Comparison of ENCODE assay signal across 8 cellular contexts in the genomic region with DNA sequence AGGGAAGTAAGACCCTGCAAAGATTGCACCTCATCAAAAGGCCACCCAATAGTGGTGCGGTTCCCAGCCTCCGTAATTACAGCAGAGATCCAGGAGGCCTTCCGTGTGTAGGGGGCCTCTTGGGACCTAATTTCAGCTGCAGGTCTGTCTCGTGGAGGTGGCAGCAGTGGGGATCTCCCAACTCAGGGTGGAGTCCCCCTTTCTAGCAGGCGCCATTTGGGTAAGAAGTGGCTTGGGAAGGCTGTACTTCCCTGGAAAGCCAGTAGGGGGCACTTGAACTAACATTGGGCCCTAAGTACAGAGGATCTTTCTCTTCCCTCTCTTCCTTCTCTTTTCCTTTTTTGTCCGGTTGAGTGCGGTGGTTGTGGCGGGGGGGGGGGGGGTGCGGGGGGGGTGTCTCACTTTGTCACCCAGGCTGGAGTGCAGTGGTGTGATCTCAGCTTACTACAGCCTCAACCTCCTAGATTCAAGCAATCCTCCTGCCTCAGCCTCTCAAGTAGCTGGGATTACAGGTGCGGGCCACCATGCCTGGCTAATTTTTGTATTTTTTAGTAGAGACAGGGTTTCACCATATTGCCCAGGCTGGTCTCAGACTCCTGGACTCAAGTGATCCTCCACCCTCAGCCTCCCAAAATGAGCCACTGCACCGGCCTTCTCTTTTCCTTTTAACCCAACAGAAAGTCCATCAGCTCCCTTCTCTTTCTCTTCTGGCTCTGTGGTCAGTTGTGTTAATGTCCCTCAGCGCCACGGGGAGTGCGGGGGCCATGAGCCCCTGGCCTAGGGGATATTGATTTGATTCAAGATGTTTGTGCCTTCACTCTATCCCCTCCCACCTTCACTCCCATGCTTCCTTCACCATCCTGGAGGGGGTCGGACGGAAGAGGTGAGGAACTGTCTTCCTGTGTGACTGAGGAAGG. TPM values are rescaled to one million over a fixed set of nuclear protein-coding genes. Genes with fewer than 3 reads are reported as not detected.
DNase-seq lines count a peak whose midpoint lies in the region; ATAC-seq, FAIRE-seq and TF ChIP-seq lines count a peak whose summit lies in the region.

No MANE protein-coding gene starts in this region.

- H3K4me3 ChIP-seq in kidney (ENCODE audit: low read length in 2 of 2) (no peak overlapping the region), uterus (no peak overlapping the region)

- DNase-seq in GM12892 (ENCODE audit: insufficient read length) (peak; percentile 44), kidney (no peak), uterus (peak in 1 of 2 donors; percentile 18), NCI-H2029 treated with DMSO at 0.1 percent for 48 hours (lab: John Stamatoyannopoulos, UW) (no peak), NCI-H2196 treated with DMSO at 0.1 percent for 48 hours (lab: John Stamatoyannopoulos, UW; ENCODE audit: unreplicated experiment) (no peak)
- peak; percentile 31 for DNase-seq in activated CD4-positive, alpha-beta T cell treated with anti-CD3 and anti-CD28 coated beads, Interleukin-2, amount 10 ng/mL, durations not matched to agents 7 days and 5 days

- H3K27me3 ChIP-seq in uterus: no peaks in the 10 kb centered on the region

- TF ChIP-seq POLR2A in GM12892 (IDR thresholded peaks at IDR 0.05; ENCODE audit: low read depth, low read length): no peak
- no peak for TF ChIP-seq POLR2A in uterus (IDR thresholded peaks at IDR 0.05)

- H3K27ac Mint-ChIP-seq in activated CD4-positive, alpha-beta T cell treated with anti-CD3 and anti-CD28 coated beads, Interleukin-2, amount 10 ng/mL, durations not matched to agents 7 days and 5 days: peak overlapping the region; percentile 81

- H3K4me3 Mint-ChIP-seq in activated CD4-positive, alpha-beta T cell treated with anti-CD3 and anti-CD28 coated beads, Interleukin-2, amount 10 ng/mL, durations not matched to agents 7 days and 5 days: no peak overlapping the region

- FAIRE-seq in GM12892 (lab: Jason Lieb, UNC): peak; percentile 77
- FAIRE-seq in kidney (lab: Jason Lieb, UNC): no peak

- H3K4me1 Mint-ChIP-seq in activated CD4-positive, alpha-beta T cell treated with anti-CD3 and anti-CD28 coated beads, Interleukin-2, amount 10 ng/mL, durations not matched to agents 7 days and 5 days: peaks cover 17% of the 10 kb centered on the region

- peaks cover 5 to 6% of the 10 kb centered on the region in 2 donors for H3K4me1 ChIP-seq in kidney (ENCODE audit: control insufficient read depth in 1 of 2, insufficient read depth in 1 of 2, low read depth in 1 of 2, low read length in 2 of 2)
- no peaks in the 10 kb centered on the region for H3K4me1 ChIP-seq in uterus

- H3K36me3 Mint-ChIP-seq in activated CD4-positive, alpha-beta T cell treated with anti-CD3 and anti-CD28 coated beads, Interleukin-2, amount 10 ng/mL, durations not matched to agents 7 days and 5 days (ENCODE audit: low read depth): peaks cover 44% of the 10 kb centered on the region

- no peak overlapping the region for H3K9ac ChIP-seq in kidney (ENCODE audit: low read length in 2 of 2)

- intact Hi-C loops in kidney (cut with DNase I) (loop anchor here (5.0 kb wide), 1 partner anchor 413 kb away; no protein-coding TSS in a partner anchor), uterus (cut with DNase I; ENCODE audit: low total_unique reads) (loop anchor here (5.0 kb wide), 1 partner anchor 418 kb away; no protein-coding TSS in a partner anchor)

- H3K9me3 ChIP-seq in kidney (ENCODE audit: control insufficient read depth in 1 of 2, low read length in 2 of 2): no peaks in the 10 kb centered on the region
- H3K9me3 ChIP-seq in uterus: no peaks in the 10 kb centered on the region

- peak; percentile 60 for TF ChIP-seq CTCF in C4-2B (conservative IDR thresholded peaks at IDR 0.05)
- TF ChIP-seq CTCF in kidney (IDR thresholded peaks at IDR 0.05; ENCODE audit: borderline replicate concordance, extremely low read depth, insufficient read depth): peak; percentile 26
- TF ChIP-seq CTCF in uterus (IDR thresholded peaks at IDR 0.05): peak in 3 of 4 experiments; percentile 14 to 32 (median 21)

- H3K9me3 Mint-ChIP-seq in activated CD4-positive, alpha-beta T cell treated with anti-CD3 and anti-CD28 coated beads, Interleukin-2, amount 10 ng/mL, durations not matched to agents 7 days and 5 days: no peaks in the 10 kb centered on the region

- no peaks in the 10 kb centered on the region for H3K27me3 Mint-ChIP-seq in activated CD4-positive, alpha-beta T cell treated with anti-CD3 and anti-CD28 coated beads, Interleukin-2, amount 10 ng/mL, durations not matched to agents 7 days and 5 days

- CTCF ChIA-PET in activated CD4-positive, alpha-beta T cell treated with anti-CD3 and anti-CD28 coated beads, Interleukin-2, amount 10 ng/mL, durations not matched to agents 7 days and 5 days (lab: Charles Lee): interaction anchor here (0.6 to 4.2 kb wide), 4 partner anchors 16 to 421 kb away, joined by 3 to 26 read pairs (median 3); no protein-coding TSS in a partner anchor

- peak overlapping the region; percentile 63 for H3K27ac ChIP-seq in C4-2B
- H3K27ac ChIP-seq in kidney (ENCODE audit: low read depth in 2 of 2, low read length in 2 of 2): no peak overlapping the region
- no peak overlapping the region for H3K27ac ChIP-seq in uterus

- peaks cover 0 to 15% of the 10 kb centered on the region in 2 donors for H3K36me3 ChIP-seq in kidney (ENCODE audit: control insufficient read depth in 1 of 2, insufficient read depth in 2 of 2, low read length in 2 of 2)
- H3K36me3 ChIP-seq in uterus: no peaks in the 10 kb centered on the region

- POLR2A ChIA-PET in activated CD4-positive, alpha-beta T cell treated with anti-CD3 and anti-CD28 coated beads, Interleukin-2, amount 10 ng/mL, durations not matched to agents 7 days and 5 days (lab: Charles Lee): no interaction called here

- no peak for ATAC-seq in HG02852 (IDR thresholded peaks at IDR 0.05; ENCODE audit: unreplicated experiment)

RNA-seq across cellular contexts. Expression of a gene that starts 32.0 kb away (rescaled TPM):
- polyA plus RNA-seq in GM12892 (2012; ENCODE audit: missing spikeins): 18.7 TPM
- 10 to 100 TPM; 52.0 to 56.4 TPM for total RNA-seq in activated CD4-positive, alpha-beta T cell treated with anti-CD3 and anti-CD28 coated beads, Interleukin-2, amount 10 ng/mL, durations not matched to agents 7 days and 5 days
- total RNA-seq in kidney (5.7 TPM), uterus (10 to 100 TPM in 1 of 4 donors, 1 to 10 TPM in 3; 1.0 to 16.0 (median 2.2) TPM)
- 1.5 TPM for polyA plus RNA-seq in kidney (ENCODE audit: insufficient read depth, low read depth, low replicate concordance)

RNA-seq across cellular contexts. Expression of a gene that starts 32.0 kb away (rescaled TPM):
- polyA plus RNA-seq in GM12892 (2012; ENCODE audit: missing spikeins): 59.3 TPM
- 10 to 100 TPM; 31.8 to 33.1 TPM for total RNA-seq in activated CD4-positive, alpha-beta T cell treated with anti-CD3 and anti-CD28 coated beads, Interleukin-2, amount 10 ng/mL, durations not matched to agents 7 days and 5 days
- 21.7 TPM for total RNA-seq in kidney
- polyA plus RNA-seq in kidney (ENCODE audit: insufficient read depth, low read depth, low replicate concordance): 56.4 TPM
- total RNA-seq in uterus: 100 to 1,000 TPM in 1 of 4 donors, 10 to 100 TPM in 2, 1 to 10 TPM in 1; 4.7 to 226 (median 22.8) TPM

Comparison
In these comparisons a context has a peak if more than half of its experiments do, and no peak if none do; other contexts are left out.
1. DNase-seq: peak in GM12892 (single experiment) and activated CD4-positive, alpha-beta T cell treated with anti-CD3 and anti-CD28 coated beads, Interleukin-2, amount 10 ng/mL, durations not matched to agents 7 days and 5 days (single experiment); none in kidney (single experiment), NCI-H2029 treated with DMSO at 0.1 percent for 48 hours (single experiment) and NCI-H2196 treated with DMSO at 0.1 percent for 48 hours (single experiment).
2. Peak in every context shown above with its lines, with median percentiles within 50 percentile points of each other: CTCF ChIP-seq.